2 cellular contexts compared by ENCODE assay signal in genomic region chr6:89750338-89750737, GRCh38.
A peak's percentile ranks its signal among the peaks of the same experiment; 100 is the strongest.
TF ChIP-seq lines count a peak whose summit lies in the region.

No MANE protein-coding gene starts in this region.

TF ChIP-seq in liver, 16 proteins besides CTCF, POLR2A, EP300 and RAD21 (continued from another document):
- peak; percentile 27 for TF ChIP-seq REST (IDR thresholded peaks at IDR 0.05)
- no peak for TF ChIP-seq HNF4A (conservative IDR thresholded peaks at IDR 0.05)
- TF ChIP-seq ATF3 (IDR thresholded peaks at IDR 0.05), result no peak
- TF ChIP-seq SP1 (IDR thresholded peaks at IDR 0.05), result no peak
TF ChIP-seq in liver: peak in this region for 1.

TF ChIP-seq in HepG2, 621 proteins besides CTCF, POLR2A, EP300 and RAD21 (continued from another document):
- TF ChIP-seq POGK (CRISPR knock-in tag; conservative IDR thresholded peaks at IDR 0.05) (no peak), ZNF326 (CRISPR knock-in tag; IDR thresholded peaks at IDR 0.05; ENCODE audit: borderline replicate concordance) (no peak), SMAD9 (CRISPR knock-in tag; IDR thresholded peaks at IDR 0.05) (no peak), KLF9 (CRISPR knock-in tag; IDR thresholded peaks at IDR 0.05; ENCODE audit: low read depth) (no peak), NCOA5 (CRISPR knock-in tag; IDR thresholded peaks at IDR 0.05) (no peak), GRHL1 (CRISPR knock-in tag; conservative IDR thresholded peaks at IDR 0.05) (no peak), SMC3 (IDR thresholded peaks at IDR 0.05; ENCODE audit: low read length) (no peak), NFE2 (CRISPR knock-in tag; IDR thresholded peaks at IDR 0.05) (no peak), HOMEZ (CRISPR knock-in tag; IDR thresholded peaks at IDR 0.05; ENCODE audit: low read depth) (no peak), TCF7 (IDR thresholded peaks at IDR 0.05; ENCODE audit: low read depth) (no peak), E2F5 (CRISPR knock-in tag; conservative IDR thresholded peaks at IDR 0.05) (no peak), FOXA3 (CRISPR knock-in tag; IDR thresholded peaks at IDR 0.05) (no peak), SOX5 (CRISPR knock-in tag; IDR thresholded peaks at IDR 0.05; ENCODE audit: borderline replicate concordance) (no peak), FOXO4 (CRISPR knock-in tag; conservative IDR thresholded peaks at IDR 0.05) (no peak), KIAA2018 (CRISPR knock-in tag; IDR thresholded peaks at IDR 0.05; ENCODE audit: borderline replicate concordance) (no peak)
